Comparison of ENCODE assay signal across 1 cellular context in the genomic region with DNA sequence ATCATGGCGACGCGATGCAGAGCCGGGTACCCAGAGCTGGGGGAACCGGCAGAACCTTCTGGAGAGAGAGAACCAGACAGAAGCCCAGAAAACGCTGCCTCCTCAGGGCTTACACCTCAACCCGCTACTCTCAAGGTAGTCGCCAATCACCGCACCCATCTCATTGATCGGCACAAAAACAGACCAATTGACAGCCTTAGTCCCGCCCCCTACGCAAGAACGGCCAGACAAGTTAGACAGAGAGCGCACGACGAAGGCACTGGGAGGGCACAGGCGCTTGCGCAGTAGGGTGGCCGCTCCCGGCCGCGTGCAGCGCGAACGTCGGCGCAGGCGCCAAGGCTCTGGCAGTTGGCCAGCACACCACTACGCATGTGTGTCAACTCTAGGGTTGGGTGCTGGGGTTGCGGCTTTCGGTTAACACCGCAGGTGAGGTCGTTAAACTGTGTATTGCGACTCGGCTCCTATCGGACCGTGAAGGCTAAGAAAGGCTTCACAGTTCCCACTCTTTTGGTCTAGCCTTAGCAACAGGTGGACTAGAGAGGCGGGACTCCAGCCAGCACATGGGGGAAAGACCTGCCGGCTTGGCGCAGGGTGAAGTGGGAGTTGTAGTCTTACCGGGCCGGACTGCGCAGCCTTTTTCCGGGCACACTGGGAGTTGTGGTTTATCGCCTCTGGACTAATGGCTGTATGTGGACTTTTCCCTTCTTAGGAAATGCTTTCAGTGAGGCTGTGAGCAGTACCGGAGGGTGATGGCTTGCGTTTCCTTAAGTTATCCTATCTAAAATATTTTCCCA.
TF ChIP-seq lines count a peak whose summit lies in the region.

A gene (minus strand): TSS at position 113 of the 794 bp plus-strand sequence. CDS start 108 bp downstream, at position 5.
A gene (plus strand): TSS at position 347 of the 794 bp plus-strand sequence. CDS start 1,232 bp downstream, outside the sequence.

TF ChIP-seq in K562, 482 proteins besides CTCF, POLR2A, EP300 and RAD21 (continued from another document and continues in another):
- TF ChIP-seq, protein P1, sequence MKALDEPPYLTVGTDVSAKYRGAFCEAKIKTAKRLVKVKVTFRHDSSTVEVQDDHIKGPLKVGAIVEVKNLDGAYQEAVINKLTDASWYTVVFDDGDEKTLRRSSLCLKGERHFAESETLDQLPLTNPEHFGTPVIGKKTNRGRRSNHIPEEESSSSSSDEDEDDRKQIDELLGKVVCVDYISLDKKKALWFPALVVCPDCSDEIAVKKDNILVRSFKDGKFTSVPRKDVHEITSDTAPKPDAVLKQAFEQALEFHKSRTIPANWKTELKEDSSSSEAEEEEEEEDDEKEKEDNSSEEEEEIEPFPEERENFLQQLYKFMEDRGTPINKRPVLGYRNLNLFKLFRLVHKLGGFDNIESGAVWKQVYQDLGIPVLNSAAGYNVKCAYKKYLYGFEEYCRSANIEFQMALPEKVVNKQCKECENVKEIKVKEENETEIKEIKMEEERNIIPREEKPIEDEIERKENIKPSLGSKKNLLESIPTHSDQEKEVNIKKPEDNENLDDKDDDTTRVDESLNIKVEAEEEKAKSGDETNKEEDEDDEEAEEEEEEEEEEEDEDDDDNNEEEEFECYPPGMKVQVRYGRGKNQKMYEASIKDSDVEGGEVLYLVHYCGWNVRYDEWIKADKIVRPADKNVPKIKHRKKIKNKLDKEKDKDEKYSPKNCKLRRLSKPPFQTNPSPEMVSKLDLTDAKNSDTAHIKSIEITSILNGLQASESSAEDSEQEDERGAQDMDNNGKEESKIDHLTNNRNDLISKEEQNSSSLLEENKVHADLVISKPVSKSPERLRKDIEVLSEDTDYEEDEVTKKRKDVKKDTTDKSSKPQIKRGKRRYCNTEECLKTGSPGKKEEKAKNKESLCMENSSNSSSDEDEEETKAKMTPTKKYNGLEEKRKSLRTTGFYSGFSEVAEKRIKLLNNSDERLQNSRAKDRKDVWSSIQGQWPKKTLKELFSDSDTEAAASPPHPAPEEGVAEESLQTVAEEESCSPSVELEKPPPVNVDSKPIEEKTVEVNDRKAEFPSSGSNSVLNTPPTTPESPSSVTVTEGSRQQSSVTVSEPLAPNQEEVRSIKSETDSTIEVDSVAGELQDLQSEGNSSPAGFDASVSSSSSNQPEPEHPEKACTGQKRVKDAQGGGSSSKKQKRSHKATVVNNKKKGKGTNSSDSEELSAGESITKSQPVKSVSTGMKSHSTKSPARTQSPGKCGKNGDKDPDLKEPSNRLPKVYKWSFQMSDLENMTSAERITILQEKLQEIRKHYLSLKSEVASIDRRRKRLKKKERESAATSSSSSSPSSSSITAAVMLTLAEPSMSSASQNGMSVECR (CRISPR knock-in tag; IDR thresholded peaks at IDR 0.05): peak; percentile 91
- TF ChIP-seq, protein P2, sequence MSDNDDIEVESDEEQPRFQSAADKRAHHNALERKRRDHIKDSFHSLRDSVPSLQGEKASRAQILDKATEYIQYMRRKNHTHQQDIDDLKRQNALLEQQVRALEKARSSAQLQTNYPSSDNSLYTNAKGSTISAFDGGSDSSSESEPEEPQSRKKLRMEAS (CRISPR knock-in tag; IDR thresholded peaks at IDR 0.05): peak; percentile 98
- TF ChIP-seq ZNF212 (CRISPR knock-in tag; IDR thresholded peaks at IDR 0.05) (no peak), JUNB (CRISPR knock-in tag; conservative IDR thresholded peaks at IDR 0.05) (no peak), KAT7 (CRISPR knock-in tag; IDR thresholded peaks at IDR 0.05; ENCODE audit: borderline replicate concordance) (no peak), RNF2 (IDR thresholded peaks at IDR 0.05) (peak; percentile 70; the same call in 1 of the 2 replicates), ZNF408 (CRISPR knock-in tag; IDR thresholded peaks at IDR 0.05; ENCODE audit: low read depth) (no peak), PCBP2 (IDR thresholded peaks at IDR 0.05; ENCODE audit: low read depth, low read length, poor library complexity, severe bottlenecking) (no peak), ZNF561 (CRISPR knock-in tag; conservative IDR thresholded peaks at IDR 0.05) (no peak), ZNF57 (CRISPR knock-in tag; IDR thresholded peaks at IDR 0.05) (no peak), ZNF507 (tag; conservative IDR thresholded peaks at IDR 0.05) (no peak), STAT5A (IDR thresholded peaks at IDR 0.05; ENCODE audit: borderline replicate concordance, low read length) (no peak), KLF13 (tag; IDR thresholded peaks at IDR 0.05; ENCODE audit: borderline replicate concordance, low read depth) (0 out of 2 replicates have a peak, but pooled peaks have one; percentile 57), SOX6 (IDR thresholded peaks at IDR 0.05) (no peak), CTBP1 (IDR thresholded peaks at IDR 0.05; ENCODE audit: borderline replicate concordance) (no peak), MCM2 (IDR thresholded peaks at IDR 0.05; ENCODE audit: low read depth) (no peak), MED1 (CRISPR knock-in tag; IDR thresholded peaks at IDR 0.05; ENCODE audit: borderline replicate concordance) (no peak), TRIM24 (IDR thresholded peaks at IDR 0.05) (no peak), ZNF695 (CRISPR knock-in tag; IDR thresholded peaks at IDR 0.05) (no peak), TBP (optimal IDR thresholded peaks at IDR 0.05; ENCODE audit: low read depth, low read length) (peak; percentile 78), FOS (IDR thresholded peaks at IDR 0.05; ENCODE audit: extremely low read depth, insufficient read length) (peak; percentile 97), SMAD4 (CRISPR knock-in tag; conservative IDR thresholded peaks at IDR 0.05) (no peak), BDP1 (IDR thresholded peaks at IDR 0.05; ENCODE audit: insufficient read depth, insufficient read length) (no peak), ZNF165 (CRISPR knock-in tag; IDR thresholded peaks at IDR 0.05; ENCODE audit: borderline replicate concordance) (no peak), GTF2E2 (tag; IDR thresholded peaks at IDR 0.05) (no peak), ADNP (tag; IDR thresholded peaks at IDR 0.05) (no peak), DIDO1 (tag; IDR thresholded peaks at IDR 0.05; ENCODE audit: low read depth) (peak; percentile 74; the same call in 1 of the 2 replicates), MCM3 (IDR thresholded peaks at IDR 0.05) (no peak), SIN3A (IDR thresholded peaks at IDR 0.05; ENCODE audit: borderline replicate concordance in 2 of 2, control insufficient read depth in 1 of 2, low read depth in 2 of 2, low read length in 2 of 2) (peak; percentile 23 to 74; a peak in 1 of 4 replicates), ZFPM2 (CRISPR knock-in tag; IDR thresholded peaks at IDR 0.05) (no peak), U2AF2 (optimal IDR thresholded peaks at IDR 0.05; ENCODE audit: low read depth, low read length) (no peak)
- TF ChIP-seq, protein P3, sequence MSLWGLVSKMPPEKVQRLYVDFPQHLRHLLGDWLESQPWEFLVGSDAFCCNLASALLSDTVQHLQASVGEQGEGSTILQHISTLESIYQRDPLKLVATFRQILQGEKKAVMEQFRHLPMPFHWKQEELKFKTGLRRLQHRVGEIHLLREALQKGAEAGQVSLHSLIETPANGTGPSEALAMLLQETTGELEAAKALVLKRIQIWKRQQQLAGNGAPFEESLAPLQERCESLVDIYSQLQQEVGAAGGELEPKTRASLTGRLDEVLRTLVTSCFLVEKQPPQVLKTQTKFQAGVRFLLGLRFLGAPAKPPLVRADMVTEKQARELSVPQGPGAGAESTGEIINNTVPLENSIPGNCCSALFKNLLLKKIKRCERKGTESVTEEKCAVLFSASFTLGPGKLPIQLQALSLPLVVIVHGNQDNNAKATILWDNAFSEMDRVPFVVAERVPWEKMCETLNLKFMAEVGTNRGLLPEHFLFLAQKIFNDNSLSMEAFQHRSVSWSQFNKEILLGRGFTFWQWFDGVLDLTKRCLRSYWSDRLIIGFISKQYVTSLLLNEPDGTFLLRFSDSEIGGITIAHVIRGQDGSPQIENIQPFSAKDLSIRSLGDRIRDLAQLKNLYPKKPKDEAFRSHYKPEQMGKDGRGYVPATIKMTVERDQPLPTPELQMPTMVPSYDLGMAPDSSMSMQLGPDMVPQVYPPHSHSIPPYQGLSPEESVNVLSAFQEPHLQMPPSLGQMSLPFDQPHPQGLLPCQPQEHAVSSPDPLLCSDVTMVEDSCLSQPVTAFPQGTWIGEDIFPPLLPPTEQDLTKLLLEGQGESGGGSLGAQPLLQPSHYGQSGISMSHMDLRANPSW (CRISPR knock-in tag; IDR thresholded peaks at IDR 0.05): no peak
- TF ChIP-seq, protein P4, sequence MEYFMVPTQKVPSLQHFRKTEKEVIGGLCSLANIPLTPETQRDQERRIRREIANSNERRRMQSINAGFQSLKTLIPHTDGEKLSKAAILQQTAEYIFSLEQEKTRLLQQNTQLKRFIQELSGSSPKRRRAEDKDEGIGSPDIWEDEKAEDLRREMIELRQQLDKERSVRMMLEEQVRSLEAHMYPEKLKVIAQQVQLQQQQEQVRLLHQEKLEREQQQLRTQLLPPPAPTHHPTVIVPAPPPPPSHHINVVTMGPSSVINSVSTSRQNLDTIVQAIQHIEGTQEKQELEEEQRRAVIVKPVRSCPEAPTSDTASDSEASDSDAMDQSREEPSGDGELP (CRISPR knock-in tag; IDR thresholded peaks at IDR 0.05; ENCODE audit: borderline replicate concordance): peak; percentile 89
- TF ChIP-seq, protein P5, sequence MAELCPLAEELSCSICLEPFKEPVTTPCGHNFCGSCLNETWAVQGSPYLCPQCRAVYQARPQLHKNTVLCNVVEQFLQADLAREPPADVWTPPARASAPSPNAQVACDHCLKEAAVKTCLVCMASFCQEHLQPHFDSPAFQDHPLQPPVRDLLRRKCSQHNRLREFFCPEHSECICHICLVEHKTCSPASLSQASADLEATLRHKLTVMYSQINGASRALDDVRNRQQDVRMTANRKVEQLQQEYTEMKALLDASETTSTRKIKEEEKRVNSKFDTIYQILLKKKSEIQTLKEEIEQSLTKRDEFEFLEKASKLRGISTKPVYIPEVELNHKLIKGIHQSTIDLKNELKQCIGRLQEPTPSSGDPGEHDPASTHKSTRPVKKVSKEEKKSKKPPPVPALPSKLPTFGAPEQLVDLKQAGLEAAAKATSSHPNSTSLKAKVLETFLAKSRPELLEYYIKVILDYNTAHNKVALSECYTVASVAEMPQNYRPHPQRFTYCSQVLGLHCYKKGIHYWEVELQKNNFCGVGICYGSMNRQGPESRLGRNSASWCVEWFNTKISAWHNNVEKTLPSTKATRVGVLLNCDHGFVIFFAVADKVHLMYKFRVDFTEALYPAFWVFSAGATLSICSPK (IDR thresholded peaks at IDR 0.05; ENCODE audit: borderline replicate concordance): no peak
- TF ChIP-seq, protein P6, sequence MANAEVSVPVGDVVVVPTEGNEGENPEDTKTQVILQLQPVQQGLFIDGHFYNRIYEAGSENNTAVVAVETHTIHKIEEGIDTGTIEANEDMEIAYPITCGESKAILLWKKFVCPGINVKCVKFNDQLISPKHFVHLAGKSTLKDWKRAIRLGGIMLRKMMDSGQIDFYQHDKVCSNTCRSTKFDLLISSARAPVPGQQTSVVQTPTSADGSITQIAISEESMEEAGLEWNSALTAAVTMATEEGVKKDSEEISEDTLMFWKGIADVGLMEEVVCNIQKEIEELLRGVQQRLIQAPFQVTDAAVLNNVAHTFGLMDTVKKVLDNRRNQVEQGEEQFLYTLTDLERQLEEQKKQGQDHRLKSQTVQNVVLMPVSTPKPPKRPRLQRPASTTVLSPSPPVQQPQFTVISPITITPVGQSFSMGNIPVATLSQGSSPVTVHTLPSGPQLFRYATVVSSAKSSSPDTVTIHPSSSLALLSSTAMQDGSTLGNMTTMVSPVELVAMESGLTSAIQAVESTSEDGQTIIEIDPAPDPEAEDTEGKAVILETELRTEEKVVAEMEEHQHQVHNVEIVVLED (CRISPR knock-in tag; IDR thresholded peaks at IDR 0.05): peak; percentile 90
- TF ChIP-seq, protein P7, sequence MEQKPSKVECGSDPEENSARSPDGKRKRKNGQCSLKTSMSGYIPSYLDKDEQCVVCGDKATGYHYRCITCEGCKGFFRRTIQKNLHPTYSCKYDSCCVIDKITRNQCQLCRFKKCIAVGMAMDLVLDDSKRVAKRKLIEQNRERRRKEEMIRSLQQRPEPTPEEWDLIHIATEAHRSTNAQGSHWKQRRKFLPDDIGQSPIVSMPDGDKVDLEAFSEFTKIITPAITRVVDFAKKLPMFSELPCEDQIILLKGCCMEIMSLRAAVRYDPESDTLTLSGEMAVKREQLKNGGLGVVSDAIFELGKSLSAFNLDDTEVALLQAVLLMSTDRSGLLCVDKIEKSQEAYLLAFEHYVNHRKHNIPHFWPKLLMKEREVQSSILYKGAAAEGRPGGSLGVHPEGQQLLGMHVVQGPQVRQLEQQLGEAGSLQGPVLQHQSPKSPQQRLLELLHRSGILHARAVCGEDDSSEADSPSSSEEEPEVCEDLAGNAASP (IDR thresholded peaks at IDR 0.05): no peak
- TF ChIP-seq, protein P8, sequence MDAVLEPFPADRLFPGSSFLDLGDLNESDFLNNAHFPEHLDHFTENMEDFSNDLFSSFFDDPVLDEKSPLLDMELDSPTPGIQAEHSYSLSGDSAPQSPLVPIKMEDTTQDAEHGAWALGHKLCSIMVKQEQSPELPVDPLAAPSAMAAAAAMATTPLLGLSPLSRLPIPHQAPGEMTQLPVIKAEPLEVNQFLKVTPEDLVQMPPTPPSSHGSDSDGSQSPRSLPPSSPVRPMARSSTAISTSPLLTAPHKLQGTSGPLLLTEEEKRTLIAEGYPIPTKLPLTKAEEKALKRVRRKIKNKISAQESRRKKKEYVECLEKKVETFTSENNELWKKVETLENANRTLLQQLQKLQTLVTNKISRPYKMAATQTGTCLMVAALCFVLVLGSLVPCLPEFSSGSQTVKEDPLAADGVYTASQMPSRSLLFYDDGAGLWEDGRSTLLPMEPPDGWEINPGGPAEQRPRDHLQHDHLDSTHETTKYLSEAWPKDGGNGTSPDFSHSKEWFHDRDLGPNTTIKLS (IDR thresholded peaks at IDR 0.05; ENCODE audit: borderline replicate concordance, low read depth): peak; percentile 82
- TF ChIP-seq, protein P9, sequence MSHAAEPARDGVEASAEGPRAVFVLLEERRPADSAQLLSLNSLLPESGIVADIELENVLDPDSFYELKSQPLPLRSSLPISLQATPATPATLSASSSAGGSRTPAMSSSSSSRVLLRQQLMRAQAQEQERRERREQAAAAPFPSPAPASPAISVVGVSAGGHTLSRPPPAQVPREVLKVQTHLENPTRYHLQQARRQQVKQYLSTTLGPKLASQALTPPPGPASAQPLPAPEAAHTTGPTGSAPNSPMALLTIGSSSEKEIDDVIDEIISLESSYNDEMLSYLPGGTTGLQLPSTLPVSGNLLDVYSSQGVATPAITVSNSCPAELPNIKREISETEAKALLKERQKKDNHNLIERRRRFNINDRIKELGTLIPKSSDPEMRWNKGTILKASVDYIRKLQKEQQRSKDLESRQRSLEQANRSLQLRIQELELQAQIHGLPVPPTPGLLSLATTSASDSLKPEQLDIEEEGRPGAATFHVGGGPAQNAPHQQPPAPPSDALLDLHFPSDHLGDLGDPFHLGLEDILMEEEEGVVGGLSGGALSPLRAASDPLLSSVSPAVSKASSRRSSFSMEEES (CRISPR knock-in tag; IDR thresholded peaks at IDR 0.05): no peak
